Comparison of ENCODE assay signal across 35 cellular contexts in the genomic region with DNA sequence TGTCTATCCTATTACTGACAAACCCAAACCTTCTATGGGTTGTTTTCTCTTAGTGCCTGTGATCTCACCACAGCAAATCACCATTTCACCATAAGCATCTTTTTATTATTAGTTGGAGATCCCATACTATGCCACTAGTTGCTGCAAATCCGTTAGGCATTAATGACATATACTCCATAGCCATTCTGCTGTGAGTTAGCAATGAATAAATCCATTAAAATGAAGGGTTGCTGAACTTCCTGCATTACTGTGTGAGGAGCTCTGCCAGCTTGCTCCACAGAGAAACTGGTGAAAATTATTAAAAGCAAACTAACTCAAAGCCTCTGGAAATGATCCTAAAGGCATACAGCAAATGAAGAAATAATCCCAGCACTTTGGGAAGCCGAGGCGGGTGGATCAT.
"Had no signal": no experiment of that assay in that cellular context is flagged by ENCODE, and none has a peak within 500 bp of the region (broad histone marks: within the 10 kb centered on the region; RNA-seq: fewer than 3 reads in every experiment).

No MANE protein-coding gene starts in this region.

- H3K4me3 Mint-ChIP-seq: activated B cell treated with CpG ODN at 0.5 μM for 24 hours; activated CD4-positive, alpha-beta memory T cell treated with anti-CD3 and anti-CD28 coated beads for 36 hours; activated CD4-positive, alpha-beta T cell treated with anti-CD3 and anti-CD28 coated beads, Interleukin-2, amount 10 ng/mL, durations not matched to agents 24 days and 14 days; activated CD8-positive, alpha-beta T cell treated with anti-CD3 and anti-CD28 coated beads for 36 hours; activated naive CD4-positive, alpha-beta T cell treated with anti-CD3 and anti-CD28 coated beads, Interleukin-2, amount 10 ng/mL, durations not matched to agents 7 days and 5 days; activated naive CD4-positive, alpha-beta T cell treated with anti-CD3 and anti-CD28 coated beads, Interleukin-2, amount 50 U/mL, for 24 hours; activated naive CD8-positive, alpha-beta T cell; activated naive CD8-positive, alpha-beta T cell treated with anti-CD3 and anti-CD28 coated beads, Interleukin-2, amount 10 ng/mL, durations not matched to agents 7 days and 5 days; activated naive CD8-positive, alpha-beta T cell treated with anti-CD3 and anti-CD28 coated beads, Interleukin-2, amount 50 U/mL, for 24 hours; activated T-cell treated with anti-CD3 and anti-CD28 coated beads, Interleukin-2, amount 50 U/mL, for 4 hours; brain; central memory CD8-positive, alpha-beta T cell; T-helper 1 cell treated with Interleukin-12 subunit alpha and Interleukin-12 subunit beta and Interleukin-4 antibody, amounts not matched to agents 30 μg/mL and 1 μg/mL, for 36 hours; T-helper 2 cell treated with Interferon-gamma antibody and Interleukin-4, amounts not matched to agents 5 μg/mL and 100 μg/mL, for 36 hours had no signal

- H3K4me1 ChIP-seq: ascending aorta had no signal

- H3K4me1 Mint-ChIP-seq: activated B cell treated with CpG ODN at 0.5 μM for 24 hours; activated CD4-positive, alpha-beta T cell treated with anti-CD3 and anti-CD28 coated beads, Interleukin-2, amount 10 ng/mL, durations not matched to agents 24 days and 14 days; activated naive CD4-positive, alpha-beta T cell treated with anti-CD3 and anti-CD28 coated beads, Interleukin-2, amount 10 ng/mL, durations not matched to agents 7 days and 5 days; activated naive CD4-positive, alpha-beta T cell treated with anti-CD3 and anti-CD28 coated beads, Interleukin-2, amount 50 U/mL, for 24 hours; activated naive CD8-positive, alpha-beta T cell treated with anti-CD3 and anti-CD28 coated beads, Interleukin-2, amount 10 ng/mL, durations not matched to agents 7 days and 5 days; activated naive CD8-positive, alpha-beta T cell treated with anti-CD3 and anti-CD28 coated beads, Interleukin-2, amount 50 U/mL, for 24 hours; central memory CD8-positive, alpha-beta T cell had no signal

- ATAC-seq: activated CD8-positive, alpha-beta T cell treated with anti-CD3 and anti-CD28 coated beads for 36 hours; activated naive CD8-positive, alpha-beta T cell treated with anti-CD3 and anti-CD28 coated beads, Interleukin-2, amount 50 U/mL, for 24 hours; activated T-cell treated with anti-CD3 and anti-CD28 coated beads, Interleukin-2, amount 50 U/mL, for 4 hours had no signal

- H3K9me3 ChIP-seq: ascending aorta had no signal

- H3K36me3 ChIP-seq: ascending aorta, cardiac muscle cell had no signal

- H3K27ac Mint-ChIP-seq: activated B cell treated with CpG ODN at 0.5 μM for 24 hours; activated CD4-positive, alpha-beta memory T cell treated with anti-CD3 and anti-CD28 coated beads for 36 hours; activated CD4-positive, alpha-beta T cell treated with anti-CD3 and anti-CD28 coated beads, Interleukin-2, amount 10 ng/mL, durations not matched to agents 24 days and 14 days; activated CD8-positive, alpha-beta T cell treated with anti-CD3 and anti-CD28 coated beads for 36 hours; activated naive CD4-positive, alpha-beta T cell treated with anti-CD3 and anti-CD28 coated beads, Interleukin-2, amount 10 ng/mL, durations not matched to agents 7 days and 5 days; activated naive CD4-positive, alpha-beta T cell treated with anti-CD3 and anti-CD28 coated beads, Interleukin-2, amount 50 U/mL, for 24 hours; activated naive CD8-positive, alpha-beta T cell; activated naive CD8-positive, alpha-beta T cell treated with anti-CD3 and anti-CD28 coated beads, Interleukin-2, amount 10 ng/mL, durations not matched to agents 7 days and 5 days; activated naive CD8-positive, alpha-beta T cell treated with anti-CD3 and anti-CD28 coated beads, Interleukin-2, amount 50 U/mL, for 24 hours; activated T-helper 2 cell treated with anti-CD3 and anti-CD28 coated beads, Interferon-gamma antibody, Interleukin-2, Interleukin-4, amounts not matched to agents 10 μg/mL and 5 μg/mL and 100 μg/mL, durations not matched to agents 14 hours and 24 hours and 36 hours; brain; T-helper 1 cell treated with Interleukin-12 subunit alpha and Interleukin-12 subunit beta and Interleukin-4 antibody, amounts not matched to agents 30 μg/mL and 1 μg/mL, for 36 hours; T-helper 2 cell treated with Interferon-gamma antibody and Interleukin-4, amounts not matched to agents 5 μg/mL and 100 μg/mL, for 36 hours had no signal

- H3K4me3 ChIP-seq: ascending aorta, cardiac muscle cell had no signal

- H3K36me3 Mint-ChIP-seq: activated CD4-positive, alpha-beta memory T cell treated with anti-CD3 and anti-CD28 coated beads for 36 hours; activated naive CD4-positive, alpha-beta T cell treated with anti-CD3 and anti-CD28 coated beads, Interleukin-2, amount 10 ng/mL, durations not matched to agents 7 days and 5 days; activated naive CD4-positive, alpha-beta T cell treated with anti-CD3 and anti-CD28 coated beads, Interleukin-2, amount 50 U/mL, for 24 hours; activated naive CD8-positive, alpha-beta T cell; activated naive CD8-positive, alpha-beta T cell treated with anti-CD3 and anti-CD28 coated beads, Interleukin-2, amount 10 ng/mL, durations not matched to agents 7 days and 5 days; brain had no signal

- H3K27me3 ChIP-seq: ascending aorta, cardiac muscle cell had no signal

- H3K27ac ChIP-seq: ascending aorta, cardiac muscle cell, VCaP had no signal

- DNase-seq: activated B cell treated with CpG ODN at 0.5 μM for 24 hours; activated CD4-positive, alpha-beta memory T cell treated with anti-CD3 and anti-CD28 coated beads for 36 hours; activated CD4-positive, alpha-beta T cell treated with anti-CD3 and anti-CD28 coated beads for 4 hours; activated CD4-positive, alpha-beta T cell treated with anti-CD3 and anti-CD28 coated beads, Interleukin-2, amount 10 ng/mL, durations not matched to agents 24 days and 14 days; activated CD4-positive, alpha-beta T cell treated with anti-CD3 and anti-CD28 coated beads, Interleukin-2, amount 50 U/mL, for 1 hour; activated CD4-positive, alpha-beta T cell treated with anti-CD3 and anti-CD28 coated beads, Interleukin-2, amount 50 U/mL, for 4 hours; activated CD4-positive, CD25-positive, alpha-beta regulatory T cell treated with anti-CD3 and anti-CD28 coated beads, Interleukin-2, amount 50 U/mL, for 72 hours; activated CD8-positive, alpha-beta memory T cell treated with anti-CD3 and anti-CD28 coated beads, Interleukin-2, amount 50 U/mL, for 4 hours; activated CD8-positive, alpha-beta T cell treated with anti-CD3 and anti-CD28 coated beads for 36 hours; activated effector memory CD4-positive, alpha-beta T cell treated with Interleukin-2 at 50 U/mL for 16 hours; activated gamma-delta T cell; activated naive CD4-positive, alpha-beta T cell treated with anti-CD3 and anti-CD28 coated beads, Interleukin-2, amount 10 ng/mL, durations not matched to agents 7 days and 5 days; activated naive CD4-positive, alpha-beta T cell treated with Interleukin-2 at 50 U/mL for 16 hours; activated naive CD8-positive, alpha-beta T cell treated with anti-CD3 and anti-CD28 coated beads, Interleukin-2, amount 10 ng/mL, durations not matched to agents 7 days and 5 days; activated naive CD8-positive, alpha-beta T cell treated with anti-CD3 and anti-CD28 coated beads, Interleukin-2, amount 50 U/mL, for 24 hours; activated T-cell treated with anti-CD3 and anti-CD28 coated beads for 4 hours; activated T-cell treated with anti-CD3 and anti-CD28 coated beads, Interleukin-2, amount 50 U/mL, for 1 hour; activated T-cell treated with anti-CD3 and anti-CD28 coated beads, Interleukin-2, amount 50 U/mL, for 4 hours; amygdala; anterior cingulate cortex; caudate nucleus; cerebellar nuclear complex; T-helper 1 cell; T-helper 2 cell; T-helper 9 cell had no signal

- H3K9me3 Mint-ChIP-seq: activated B cell treated with CpG ODN at 0.5 μM for 24 hours; activated CD4-positive, alpha-beta memory T cell treated with anti-CD3 and anti-CD28 coated beads for 36 hours; activated CD4-positive, alpha-beta T cell treated with anti-CD3 and anti-CD28 coated beads, Interleukin-2, amount 10 ng/mL, durations not matched to agents 24 days and 14 days; activated CD8-positive, alpha-beta T cell treated with anti-CD3 and anti-CD28 coated beads for 36 hours; activated naive CD4-positive, alpha-beta T cell treated with anti-CD3 and anti-CD28 coated beads, Interleukin-2, amount 10 ng/mL, durations not matched to agents 7 days and 5 days; activated naive CD4-positive, alpha-beta T cell treated with anti-CD3 and anti-CD28 coated beads, Interleukin-2, amount 50 U/mL, for 24 hours; activated naive CD8-positive, alpha-beta T cell treated with anti-CD3 and anti-CD28 coated beads, Interleukin-2, amount 10 ng/mL, durations not matched to agents 7 days and 5 days; activated naive CD8-positive, alpha-beta T cell treated with anti-CD3 and anti-CD28 coated beads, Interleukin-2, amount 50 U/mL, for 24 hours; activated T-cell treated with anti-CD3 and anti-CD28 coated beads, Interleukin-2, amount 50 U/mL, for 4 hours; activated T-helper 2 cell treated with anti-CD3 and anti-CD28 coated beads, Interferon-gamma antibody, Interleukin-2, Interleukin-4, amounts not matched to agents 10 μg/mL and 5 μg/mL and 100 μg/mL, durations not matched to agents 14 hours and 24 hours and 36 hours; central memory CD8-positive, alpha-beta T cell; T-helper 1 cell treated with Interleukin-12 subunit alpha and Interleukin-12 subunit beta and Interleukin-4 antibody, amounts not matched to agents 30 μg/mL and 1 μg/mL, for 36 hours; T-helper 2 cell treated with Interferon-gamma antibody and Interleukin-4, amounts not matched to agents 5 μg/mL and 100 μg/mL, for 36 hours had no signal
